Comparison of ENCODE assay signal across 32 cellular contexts in genomic region chr2:188485496-188485895, GRCh38.
DNase-seq lines count a peak whose midpoint lies in the region; ATAC-seq, FAIRE-seq and TF ChIP-seq lines count a peak whose summit lies in the region.
"Had no signal": no experiment of that assay in that cellular context is flagged by ENCODE, and none has a peak within 500 bp of the region (broad histone marks: within the 10 kb centered on the region; RNA-seq: fewer than 3 reads in every experiment).

No MANE protein-coding gene starts in this region.

- H3K27me3 ChIP-seq in GM23248 (replicated peaks; ENCODE audit: insufficient read depth) (no peaks in the 10 kb centered on the region), smooth muscle cell (ENCODE audit: low read depth) (no peaks in the 10 kb centered on the region)
- H3K27me3 ChIP-seq: dorsolateral prefrontal cortex, MG63 had no signal

- no peaks in the 10 kb centered on the region for H3K36me3 ChIP-seq in GM23248 (ENCODE audit: low read depth)
- no peaks in the 10 kb centered on the region for H3K36me3 ChIP-seq in smooth muscle cell (ENCODE audit: low read depth)
- H3K36me3 ChIP-seq: MG63 had no signal

- H3K9ac ChIP-seq in GM23248: no peak overlapping the region
- no peak overlapping the region for H3K9ac ChIP-seq in smooth muscle cell (ENCODE audit: low read depth)
- H3K9ac ChIP-seq: parathyroid adenoma, SK-N-SH had no signal

- H3F3A ChIP-seq in GM23248 (ENCODE audit: insufficient read depth): no peaks in the 10 kb centered on the region
- no peaks in the 10 kb centered on the region for H3F3A ChIP-seq in smooth muscle cell (ENCODE audit: low read depth)

- H4K20me1 ChIP-seq in GM23248 (ENCODE audit: insufficient read depth) (no peaks in the 10 kb centered on the region), smooth muscle cell (ENCODE audit: low read depth) (no peaks in the 10 kb centered on the region)

- no peak for ATAC-seq in GM18868 (IDR thresholded peaks at IDR 0.05; ENCODE audit: unreplicated experiment)
- ATAC-seq: right cardiac atrium, T-helper 17 cell had no signal

- H3K79me2 ChIP-seq in GM23248 (ENCODE audit: insufficient read depth): no peaks in the 10 kb centered on the region
- H3K79me2 ChIP-seq in smooth muscle cell (ENCODE audit: low read depth): peaks cover 17% of the 10 kb centered on the region
- H3K79me2 ChIP-seq: parathyroid adenoma had no signal

- H3K27ac ChIP-seq in GM23248 (no peak overlapping the region), smooth muscle cell (ENCODE audit: low read depth) (peak overlapping the region; percentile 13)
- H3K27ac ChIP-seq: C4-2B, dorsolateral prefrontal cortex, parathyroid adenoma, VCaP had no signal

- no peak for TF ChIP-seq CTCF in fibroblast of pulmonary artery (IDR thresholded peaks at IDR 0.05; ENCODE audit: low read length, missing control alignments)
- no peak for TF ChIP-seq CTCF in smooth muscle cell (IDR thresholded peaks at IDR 0.05; ENCODE audit: borderline replicate concordance, insufficient read depth, poor library complexity, severe bottlenecking)

- H2AFZ ChIP-seq in GM23248 (no peak overlapping the region), smooth muscle cell (ENCODE audit: low read depth) (no peak overlapping the region)
- H2AFZ ChIP-seq: parathyroid adenoma had no signal

- H3K4me1 ChIP-seq in GM23248 (ENCODE audit: insufficient read depth) (no peaks in the 10 kb centered on the region), smooth muscle cell (ENCODE audit: low read depth) (peaks cover 10% of the 10 kb centered on the region)
- H3K4me1 ChIP-seq: parathyroid adenoma had no signal

- H3K4me2 ChIP-seq in GM23248 (ENCODE audit: unreplicated experiment) (no peak overlapping the region), smooth muscle cell (no peak overlapping the region)
- H3K4me2 ChIP-seq: SK-N-SH had no signal

- peak; percentile 33 for FAIRE-seq in RCC 7860 (lab: Jason Lieb, UNC)
- FAIRE-seq: D721Med, endothelial cell of umbilical vein, GM12892, kidney had no signal

- H3K9me2 ChIP-seq in GM23248 (ENCODE audit: insufficient read depth): no peaks in the 10 kb centered on the region
- H3K9me2 ChIP-seq: SK-N-SH had no signal

- H3K9me3 ChIP-seq in GM23248 (ENCODE audit: low read depth): no peaks in the 10 kb centered on the region
- no peaks in the 10 kb centered on the region for H3K9me3 ChIP-seq in smooth muscle cell (replicated peaks; ENCODE audit: low read depth)
- H3K9me3 ChIP-seq: MG63, SK-N-SH had no signal

- DNase-seq in GM23248: peak; percentile 38
- peak; percentile 14 for DNase-seq in RCC 7860 (ENCODE audit: low spot score)
- DNase-seq in fibroblast of pulmonary artery (ENCODE audit: low read depth): peak; percentile 15
- DNase-seq in smooth muscle cell (lab: John Stamatoyannopoulos, UW; ENCODE audit: unreplicated experiment): no peak
- no peak for DNase-seq in NCI-H146 (lab: John Stamatoyannopoulos, UW)
- DNase-seq in ecto neural progenitor cell (ENCODE audit: low spot score): no peak
- DNase-seq: activated CD4-positive, alpha-beta T cell treated with anti-CD3 and anti-CD28 coated beads for 48 hours; activated CD8-positive, alpha-beta memory T cell treated with anti-CD3 and anti-CD28 coated beads for 24 hours; activated effector memory CD4-positive, alpha-beta T cell treated with anti-CD3 and anti-CD28 coated beads, Interleukin-2, amount 50 U/mL, for 16 hours; activated naive CD8-positive, alpha-beta T cell treated with anti-CD3 and anti-CD28 coated beads for 36 hours; dorsolateral prefrontal cortex; EL; H7; head of caudate nucleus; kidney; MG63; NCI-H2029 treated with DMSO at 0.1 percent for 48 hours; NCI-H446 treated with DMSO at 0.1 percent for 48 hours; nephron progenitor cell; right cardiac atrium; SK-N-SH; stimulated activated CD4-positive, alpha-beta T cell treated with anti-CD3 and anti-CD28 coated beads, Interleukin-2, amount 100 ng/mL, for 48 hours; T-helper 17 cell; trophoblast cell had no signal

- in situ Hi-C loops in GM23248 (cut with MboI): no loop called here

- no peak overlapping the region for H3K4me3 ChIP-seq in GM23248
- no peak overlapping the region for H3K4me3 ChIP-seq in fibroblast of pulmonary artery (replicated peaks; ENCODE audit: low read depth, low read length)
- no peak overlapping the region for H3K4me3 ChIP-seq in smooth muscle cell
- H3K4me3 ChIP-seq: dorsolateral prefrontal cortex, lung, MG63 had no signal

Comparison
In these comparisons a context has a peak if more than half of its experiments do, and no peak if none do; other contexts are left out.
1. DNase-seq: peak in GM23248 (single experiment), RCC 7860 (single experiment) and fibroblast of pulmonary artery (single experiment); none in smooth muscle cell (single experiment), NCI-H146 (single experiment) and ecto neural progenitor cell (single experiment).